ENCODE assay signal across 1 cellular context in genomic region chr5:150710165-150710564, GRCh38.
TF ChIP-seq lines count a peak whose summit lies in the region.

No MANE protein-coding gene starts in this region.

TF ChIP-seq in H1, 55 proteins besides CTCF, POLR2A, EP300 and RAD21:
- no peak for TF ChIP-seq BCL11A (IDR thresholded peaks at IDR 0.05; ENCODE audit: low read depth in 2 of 2, low read length in 2 of 2)
- TF ChIP-seq ASH2L (IDR thresholded peaks at IDR 0.05; ENCODE audit: low read length): no peak
- no peak for TF ChIP-seq TAF1 (IDR thresholded peaks at IDR 0.05; ENCODE audit: low read depth, low read length)
- TF ChIP-seq POU5F1 (IDR thresholded peaks at IDR 0.05; ENCODE audit: low read depth, low read length): no peak
TF ChIP-seq in H1: peak in this region for 0.
